In the genomic region with DNA sequence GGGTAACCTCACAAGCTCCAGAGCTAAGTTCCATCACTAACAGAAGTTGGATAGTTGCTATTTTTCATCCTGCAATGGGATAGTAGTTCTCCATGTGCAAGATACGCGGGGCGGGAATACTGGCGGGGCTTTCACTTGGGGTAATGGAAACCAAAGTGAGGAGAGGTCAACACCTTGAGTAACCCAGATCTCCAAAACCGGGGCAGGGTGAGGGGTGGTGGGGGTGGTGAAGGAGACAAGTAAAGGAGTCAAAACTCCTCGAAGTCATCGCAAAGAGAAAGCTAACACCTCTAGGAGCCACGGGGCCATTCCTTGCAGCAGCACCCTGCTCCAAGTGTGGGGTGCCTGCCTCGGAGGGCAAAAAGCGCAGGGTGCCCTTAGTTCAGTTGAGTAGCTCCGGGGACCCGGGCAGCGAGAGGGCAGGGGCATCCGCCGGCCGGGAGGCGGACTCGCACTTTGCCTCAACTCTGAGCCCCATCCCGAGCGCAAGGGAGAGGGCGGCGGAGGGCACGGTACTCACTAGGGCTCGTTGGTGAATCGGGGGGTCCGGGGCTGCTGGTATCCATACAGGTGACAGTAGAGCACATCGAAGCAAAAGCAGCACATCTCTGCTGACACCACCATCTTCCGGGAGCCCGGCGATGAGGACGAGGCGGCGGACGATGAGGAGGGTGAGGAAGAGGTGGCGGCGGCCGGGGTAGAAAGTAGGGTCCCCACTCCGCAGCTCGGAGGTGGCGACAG, we compare ENCODE assay signal across 8 cellular contexts. TPM values are rescaled to one million over a fixed set of nuclear protein-coding genes. Genes with fewer than 3 reads are reported as not detected.
DNase-seq lines count a peak whose midpoint lies in the region; ATAC-seq lines count a peak whose summit lies in the region.

No MANE protein-coding gene starts in this region.

- peak; percentile 7 for ATAC-seq in GM21360 (IDR thresholded peaks at IDR 0.05; ENCODE audit: unreplicated experiment)

- peak overlapping the region; percentile 79 to 97 (median 90) for H3K27ac Mint-ChIP-seq in CD8-positive, alpha-beta memory T cell
- peak overlapping the region; percentile 88 for H3K27ac Mint-ChIP-seq in activated CD4-positive, alpha-beta memory T cell treated with anti-CD3 and anti-CD28 coated beads for 36 hours
- peak overlapping the region; percentile 82 for H3K27ac Mint-ChIP-seq in stimulated activated naive CD8-positive, alpha-beta T cell treated with anti-CD3 and anti-CD28 coated beads, Interleukin-15, Interleukin-2, amounts not matched to agents 100 ng/mL and 50 ng/mL, for 24 hours

- H3K4me3 Mint-ChIP-seq in CD8-positive, alpha-beta memory T cell = peak overlapping the region; percentile 87 to 100 (median 93)
- H3K4me3 Mint-ChIP-seq in activated CD4-positive, alpha-beta memory T cell treated with anti-CD3 and anti-CD28 coated beads for 36 hours = peak overlapping the region; percentile 93
- H3K4me3 Mint-ChIP-seq in stimulated activated naive CD8-positive, alpha-beta T cell treated with anti-CD3 and anti-CD28 coated beads, Interleukin-15, Interleukin-2, amounts not matched to agents 100 ng/mL and 50 ng/mL, for 24 hours = peak overlapping the region; percentile 88

- CTCF ChIA-PET in CD8-positive, alpha-beta memory T cell (lab: Charles Lee) = interaction anchor here (0.7 to 2.3 kb wide), 3 partner anchors 11 to 161 kb away, joined by 3 to 6 read pairs (median 4); no protein-coding TSS in a partner anchor
- CTCF ChIA-PET in activated CD4-positive, alpha-beta memory T cell treated with anti-CD3 and anti-CD28 coated beads for 36 hours (lab: Charles Lee) = interaction anchor here (0.8 to 1.9 kb wide), 6 partner anchors 30 to 162 kb away, joined by 3 to 6 read pairs (median 3); no protein-coding TSS in a partner anchor

- POLR2A ChIA-PET in CD8-positive, alpha-beta memory T cell (lab: Charles Lee) = interaction anchor here (0.6 to 2.2 kb wide), 5 partner anchors 10 to 118 kb away, joined by 3 to 11 read pairs (median 5); no protein-coding TSS in a partner anchor
- POLR2A ChIA-PET in activated CD4-positive, alpha-beta memory T cell treated with anti-CD3 and anti-CD28 coated beads for 36 hours (lab: Charles Lee) = interaction anchor here (1.0 kb wide), 1 partner anchor 87 kb away, joined by 5 read pairs; no protein-coding TSS in a partner anchor

- H3K4me1 ChIP-seq in CD8-positive, alpha-beta memory T cell (ENCODE audit: insufficient read depth, low read length) = peaks cover 14% of the 10 kb centered on the region
- H3K4me1 ChIP-seq in HUES6 (ENCODE audit: control insufficient read depth, insufficient read depth, low read length) = peaks cover 71% of the 10 kb centered on the region
- peaks cover 9% of the 10 kb centered on the region for H3K4me1 ChIP-seq in endocrine pancreas (ENCODE audit: control insufficient read depth, insufficient read depth, low read length)
- peaks cover 0 to 3% of the 10 kb centered on the region in 2 donors for H3K4me1 ChIP-seq in mucosa of rectum (ENCODE audit: control insufficient read depth in 2 of 2, insufficient read depth in 2 of 2, low read length in 2 of 2)

- no peaks in the 10 kb centered on the region for H3K36me3 ChIP-seq in CD8-positive, alpha-beta memory T cell (ENCODE audit: insufficient read depth, low read length)
- no peaks in the 10 kb centered on the region for H3K36me3 ChIP-seq in HUES6 (ENCODE audit: control insufficient read depth, insufficient read depth, low read length)
- no peaks in the 10 kb centered on the region for H3K36me3 ChIP-seq in endocrine pancreas (ENCODE audit: control insufficient read depth, insufficient read depth, low read length)
- H3K36me3 ChIP-seq in mucosa of rectum (ENCODE audit: control insufficient read depth in 2 of 2, insufficient read depth in 2 of 2, low read length in 2 of 2) = no peaks in the 10 kb centered on the region

- peaks cover 0 to 12% (median 0%) of the 10 kb centered on the region in 3 donors for H3K36me3 Mint-ChIP-seq in CD8-positive, alpha-beta memory T cell
- H3K36me3 Mint-ChIP-seq in activated CD4-positive, alpha-beta memory T cell treated with anti-CD3 and anti-CD28 coated beads for 36 hours = no peaks in the 10 kb centered on the region
- no peaks in the 10 kb centered on the region for H3K36me3 Mint-ChIP-seq in stimulated activated naive CD8-positive, alpha-beta T cell treated with anti-CD3 and anti-CD28 coated beads, Interleukin-15, Interleukin-2, amounts not matched to agents 100 ng/mL and 50 ng/mL, for 24 hours (ENCODE audit: low read depth)

- H3K4me1 Mint-ChIP-seq in CD8-positive, alpha-beta memory T cell = peaks cover 33 to 59% (median 51%) of the 10 kb centered on the region in 3 donors
- H3K4me1 Mint-ChIP-seq in activated CD4-positive, alpha-beta memory T cell treated with anti-CD3 and anti-CD28 coated beads for 36 hours (ENCODE audit: low read depth) = peaks cover 32% of the 10 kb centered on the region
- peaks cover 46% of the 10 kb centered on the region for H3K4me1 Mint-ChIP-seq in stimulated activated naive CD8-positive, alpha-beta T cell treated with anti-CD3 and anti-CD28 coated beads, Interleukin-15, Interleukin-2, amounts not matched to agents 100 ng/mL and 50 ng/mL, for 24 hours (ENCODE audit: low read depth)

- H3K27ac ChIP-seq in CD8-positive, alpha-beta memory T cell (ENCODE audit: low read depth, low read length) = peak overlapping the region; percentile 78
- peak overlapping the region; percentile 92 for H3K27ac ChIP-seq in HUES6 (ENCODE audit: low read depth, low read length)
- H3K27ac ChIP-seq in mucosa of rectum (ENCODE audit: low read depth in 2 of 2, low read length in 2 of 2) = peak overlapping the region; percentile 72 to 73

- H3K27me3 Mint-ChIP-seq in CD8-positive, alpha-beta memory T cell = peaks cover 0 to 7% of the 10 kb centered on the region in 2 donors
- H3K27me3 Mint-ChIP-seq in activated CD4-positive, alpha-beta memory T cell treated with anti-CD3 and anti-CD28 coated beads for 36 hours = no peaks in the 10 kb centered on the region
- H3K27me3 Mint-ChIP-seq in stimulated activated naive CD8-positive, alpha-beta T cell treated with anti-CD3 and anti-CD28 coated beads, Interleukin-15, Interleukin-2, amounts not matched to agents 100 ng/mL and 50 ng/mL, for 24 hours = no peaks in the 10 kb centered on the region

- H3K9me3 ChIP-seq in CD8-positive, alpha-beta memory T cell (ENCODE audit: low read length) = no peaks in the 10 kb centered on the region
- H3K9me3 ChIP-seq in HUES6 (ENCODE audit: control insufficient read depth, insufficient read depth, low read depth, low read length) (no peaks in the 10 kb centered on the region), endocrine pancreas (ENCODE audit: control insufficient read depth, low read length) (no peaks in the 10 kb centered on the region), mucosa of rectum (ENCODE audit: control insufficient read depth in 2 of 2, low read length in 2 of 2) (no peaks in the 10 kb centered on the region)

- H3K4me3 ChIP-seq in CD8-positive, alpha-beta memory T cell (ENCODE audit: low read length) = peak overlapping the region; percentile 76
- H3K4me3 ChIP-seq in HUES6 (ENCODE audit: low read depth, low read length) (peak overlapping the region; percentile 98), endocrine pancreas (ENCODE audit: control insufficient read depth, insufficient read depth, low read length) (peak overlapping the region; percentile 80), mucosa of rectum (ENCODE audit: low read length in 2 of 2) (peak overlapping the region; percentile 75 to 82)

- intact Hi-C loops in activated CD4-positive, alpha-beta memory T cell treated with anti-CD3 and anti-CD28 coated beads for 36 hours (cut with micrococcal nuclease) = loop anchor here (5.0 kb wide), 1 partner anchor 315 kb away; a partner anchor contains a TSS

- H3K9me3 Mint-ChIP-seq in CD8-positive, alpha-beta memory T cell = no peaks in the 10 kb centered on the region
- H3K9me3 Mint-ChIP-seq in activated CD4-positive, alpha-beta memory T cell treated with anti-CD3 and anti-CD28 coated beads for 36 hours = no peaks in the 10 kb centered on the region
- no peaks in the 10 kb centered on the region for H3K9me3 Mint-ChIP-seq in stimulated activated naive CD8-positive, alpha-beta T cell treated with anti-CD3 and anti-CD28 coated beads, Interleukin-15, Interleukin-2, amounts not matched to agents 100 ng/mL and 50 ng/mL, for 24 hours

- DNase-seq in CD8-positive, alpha-beta memory T cell = peak in 3 of 5 donors; percentile 6 to 51 (median 8)
- peak; percentile 46 for DNase-seq in activated CD4-positive, alpha-beta memory T cell treated with anti-CD3 and anti-CD28 coated beads for 36 hours
- DNase-seq in NCI-H446 (lab: John Stamatoyannopoulos, UW) = no peak

- no peaks in the 10 kb centered on the region for H3K27me3 ChIP-seq in CD8-positive, alpha-beta memory T cell (ENCODE audit: insufficient read depth, low read length, poor library complexity, severe bottlenecking)
- H3K27me3 ChIP-seq in HUES6 (ENCODE audit: control insufficient read depth, insufficient read depth, low read length) (peaks cover 18% of the 10 kb centered on the region), endocrine pancreas (ENCODE audit: control insufficient read depth, insufficient read depth, low read length) (no peaks in the 10 kb centered on the region), mucosa of rectum (ENCODE audit: control insufficient read depth in 2 of 2, insufficient read depth in 2 of 2, low read length in 2 of 2) (no peaks in the 10 kb centered on the region)

- H3K9ac ChIP-seq in HUES6 (ENCODE audit: low read length) = peak overlapping the region; percentile 96
- H3K9ac ChIP-seq in endocrine pancreas (ENCODE audit: control insufficient read depth, insufficient read depth, low read length) = peak overlapping the region; percentile 76
- peak overlapping the region; percentile 66 to 75 for H3K9ac ChIP-seq in mucosa of rectum (ENCODE audit: low read depth in 1 of 2, low read length in 2 of 2)

RNA-seq across cellular contexts. Expression of a gene that starts 0.6 kb away (rescaled TPM):
- 10 to 100 TPM; 16.3 to 16.6 TPM for total RNA-seq in CD8-positive, alpha-beta memory T cell
- 8.0 TPM for polyA plus RNA-seq in CD8-positive, alpha-beta memory T cell
- total RNA-seq in activated CD4-positive, alpha-beta memory T cell treated with anti-CD3 and anti-CD28 coated beads for 36 hours = 1 to 10 TPM; 8.0 to 8.9 TPM

RNA-seq across cellular contexts. Expression of a gene that starts 41.4 kb away (rescaled TPM):
- not detected for total RNA-seq in CD8-positive, alpha-beta memory T cell
- polyA plus RNA-seq in CD8-positive, alpha-beta memory T cell = not detected
- total RNA-seq in activated CD4-positive, alpha-beta memory T cell treated with anti-CD3 and anti-CD28 coated beads for 36 hours = under 1 TPM in 1 of 2 experiments, not detected in 1; 0.05 TPM

Comparison
In these comparisons a context has a peak if more than half of its experiments do, and no peak if none do; other contexts are left out.
1. DNase-seq: peak in CD8-positive, alpha-beta memory T cell (3 of 5) and activated CD4-positive, alpha-beta memory T cell treated with anti-CD3 and anti-CD28 coated beads for 36 hours (single experiment); none in NCI-H446 (0 of 2).
2. Peak in every context shown above with its lines, with median percentiles within 50 percentile points of each other: H3K27ac ChIP-seq, H3K4me3 ChIP-seq, H3K27ac Mint-ChIP-seq, H3K4me3 Mint-ChIP-seq and H3K9ac ChIP-seq.